9 cellular contexts compared by ENCODE assay signal in genomic region chr10:89296227-89296648, GRCh38. TPM values are rescaled to one million over a fixed set of nuclear protein-coding genes. Genes with fewer than 3 reads are reported as not detected.
DNase-seq lines count a peak whose midpoint lies in the region; FAIRE-seq and TF ChIP-seq lines count a peak whose summit lies in the region.
"Had no signal": no experiment of that assay in that cellular context is flagged by ENCODE, and none has a peak within 500 bp of the region (broad histone marks: within the 10 kb centered on the region; RNA-seq: fewer than 3 reads in every experiment).

No MANE protein-coding gene starts in this region.

- no peak for TF ChIP-seq CTCF in GM12865 (IDR thresholded peaks at IDR 0.05; ENCODE audit: insufficient read depth, low read depth, low read length, missing control alignments)

- H3K9me3 ChIP-seq in small intestine (ENCODE audit: control insufficient read depth, low read depth): no peaks in the 10 kb centered on the region

- H3K27ac ChIP-seq in small intestine (ENCODE audit: low read depth in 1 of 2, low read length in 1 of 2): peak overlapping the region in 1 of 2 donors; percentile 64

- peak; percentile 49 for DNase-seq in GM12865 (ENCODE audit: low read depth)
- DNase-seq in OCI-M1 (lab: John Stamatoyannopoulos, UW): peak; percentile 90
- peak; percentile 84 for DNase-seq in fibroblast of the conjunctiva (ENCODE audit: low read depth)
- DNase-seq in skeletal muscle cell (ENCODE audit: low read depth): peak; percentile 46
- no peak for DNase-seq in A172 (ENCODE audit: low spot score)
- no peak for DNase-seq in small intestine
- DNase-seq in inferior parietal cortex (ENCODE audit: extremely low spot score): no peak
- no peak for DNase-seq in urothelium cell line (ENCODE audit: low spot score)
- DNase-seq: T1000 had no signal

- FAIRE-seq in small intestine (lab: Jason Lieb, UNC) (no peak), urothelium cell line (lab: Jason Lieb, UNC) (no peak)

- H3K4me3 ChIP-seq in GM12865 (ENCODE audit: low read depth, low read length) (no peak overlapping the region), skeletal muscle cell (ENCODE audit: low read depth, low read length) (no peak overlapping the region), small intestine (ENCODE audit: low read depth in 1 of 2, low read length in 2 of 2) (no peak overlapping the region)

- 60 to 91% (median 88%) methylated on average over 5 of the region's 5 CpGs for whole genome bisulfite sequencing in small intestine, 3 donors

- peaks cover 0 to 3% of the 10 kb centered on the region in 2 donors for H3K4me1 ChIP-seq in small intestine (ENCODE audit: control insufficient read depth in 2 of 2, insufficient read depth in 1 of 2, low read depth in 1 of 2, low read length in 1 of 2)

- no peaks in the 10 kb centered on the region for H3K36me3 ChIP-seq in small intestine (ENCODE audit: control insufficient read depth in 2 of 2, insufficient read depth in 2 of 2, low read length in 2 of 2)

- H3K27me3 ChIP-seq in small intestine (ENCODE audit: control insufficient read depth in 2 of 2, insufficient read depth in 2 of 2, low read length in 2 of 2): no peaks in the 10 kb centered on the region

RNA-seq across cellular contexts. Expression of gene IFIT2, which starts 5.6 kb away (rescaled TPM):
- 2.5 and 3.5 TPM in 2 replicates for total RNA-seq in A172 (2014; rRNA removed; shearing (Covaris generic))
- 1 to 10 TPM; 4.2 to 4.9 (median 4.8) TPM for polyA plus RNA-seq in small intestine

RNA-seq across cellular contexts. Expression of gene IFIT3, which starts 31.6 kb away (rescaled TPM):
- 16.6 and 17.2 TPM in 2 replicates for total RNA-seq in A172 (2014; rRNA removed; shearing (Covaris generic))
- 10 to 100 TPM; 16.2 to 17.2 (median 16.6) TPM for polyA plus RNA-seq in small intestine

RNA-seq across cellular contexts. Expression of gene LIPA, which starts 44.7 kb away (rescaled TPM):
- 92.1 and 113 TPM in 2 replicates for total RNA-seq in A172 (2014; rRNA removed; shearing (Covaris generic))
- 100 to 1,000 TPM in 1 of 3 donors, 10 to 100 TPM in 2; 68.1 to 103 (median 95.7) TPM for polyA plus RNA-seq in small intestine

Comparison
In these comparisons a context has a peak if more than half of its experiments do, and no peak if none do; other contexts are left out.
1. DNase-seq: peak in GM12865 (single experiment), OCI-M1 (single experiment), fibroblast of the conjunctiva (single experiment) and skeletal muscle cell (single experiment); none in A172 (single experiment), small intestine (single experiment), inferior parietal cortex (single experiment) and urothelium cell line (single experiment).